In genomic region chr19:44141191-44142013, GRCh38 we compare ENCODE assay signal across 8 cellular contexts. TPM values are rescaled to one million over a fixed set of nuclear protein-coding genes. Genes with fewer than 3 reads are reported as not detected.
DNase-seq lines count a peak whose midpoint lies in the region; ATAC-seq and TF ChIP-seq lines count a peak whose summit lies in the region.

ZNF234 (plus strand) TSS chr19:44141554; CDS start chr19:44144633, 3,079 bp downstream.

- CTCF ChIA-PET in CD8-positive, alpha-beta T cell (lab: Charles Lee) = no interaction called here

- H3K4me3 ChIP-seq in CD8-positive, alpha-beta T cell (ENCODE audit: low read depth, low read length) = peak within 1 kb of the TSS; percentile 82
- H3K4me3 ChIP-seq in testis = peak within 1 kb of the TSS; percentile 87 to 97

- POLR2A ChIA-PET in CD8-positive, alpha-beta T cell (lab: Charles Lee) = interaction anchor here (0.6 to 1.7 kb wide), 4 partner anchors 10 to 167 kb away, joined by 4 to 10 read pairs (median 4); partner anchors contain the start of gene ZNF226
- POLR2A ChIA-PET in activated naive CD8-positive, alpha-beta T cell treated with anti-CD3 and anti-CD28 coated beads, Interleukin-2, amount 10 ng/mL, durations not matched to agents 7 days and 5 days (lab: Charles Lee) = interaction anchor here (1.0 to 2.1 kb wide), 3 partner anchors 23 to 163 kb away, joined by 4 to 9 read pairs (median 4); partner anchors contain the start of genes ZNF226 and ZNF227

- ATAC-seq in CD8-positive, alpha-beta T cell = peak; percentile 93
- ATAC-seq in GM21381 (IDR thresholded peaks at IDR 0.05; ENCODE audit: unreplicated experiment) = peak; percentile 86
- ATAC-seq in activated naive CD8-positive, alpha-beta T cell treated with anti-CD3 and anti-CD28 coated beads, Interleukin-2, amount 10 ng/mL, durations not matched to agents 7 days and 5 days (ENCODE audit: low read depth) = peak; percentile 75
- ATAC-seq in Right ventricle myocardium inferior = peak; percentile 97

- H3K4me1 Mint-ChIP-seq in CD8-positive, alpha-beta T cell (ENCODE audit: low read depth) = peaks cover 25% of the 10 kb centered on the region
- H3K4me1 Mint-ChIP-seq in activated naive CD8-positive, alpha-beta T cell treated with anti-CD3 and anti-CD28 coated beads, Interleukin-2, amount 10 ng/mL, durations not matched to agents 7 days and 5 days = peaks cover 7% of the 10 kb centered on the region
- H3K4me1 Mint-ChIP-seq in osteocyte (ENCODE audit: unreplicated experiment) = peaks cover 24% of the 10 kb centered on the region

- H3K9me3 Mint-ChIP-seq in CD8-positive, alpha-beta T cell = peaks cover 2% of the 10 kb centered on the region
- H3K9me3 Mint-ChIP-seq in activated naive CD8-positive, alpha-beta T cell treated with anti-CD3 and anti-CD28 coated beads, Interleukin-2, amount 10 ng/mL, durations not matched to agents 7 days and 5 days = peaks cover 14% of the 10 kb centered on the region
- H3K9me3 Mint-ChIP-seq in osteocyte (ENCODE audit: unreplicated experiment) = no peaks in the 10 kb centered on the region

- H3K27ac ChIP-seq in CD8-positive, alpha-beta T cell (ENCODE audit: low read depth, low read length) = peak within 1 kb of the TSS; percentile 34
- peak within 1 kb of the TSS; percentile 62 to 69 for H3K27ac ChIP-seq in testis

- H3K27ac Mint-ChIP-seq in CD8-positive, alpha-beta T cell = peak within 1 kb of the TSS; percentile 85
- H3K27ac Mint-ChIP-seq in activated naive CD8-positive, alpha-beta T cell treated with anti-CD3 and anti-CD28 coated beads, Interleukin-2, amount 10 ng/mL, durations not matched to agents 7 days and 5 days = peak within 1 kb of the TSS; percentile 82
- H3K27ac Mint-ChIP-seq in osteocyte (ENCODE audit: unreplicated experiment) = peak within 1 kb of the TSS; percentile 95

- 0 to 1% methylated on average over 20 to 50 of the region's 51 CpGs for WGBS in testis, 2 donors

- TF ChIP-seq CTCF in CD8-positive, alpha-beta T cell (IDR thresholded peaks at IDR 0.05) = no peak
- TF ChIP-seq CTCF in osteocyte (IDR thresholded peaks at IDR 0.05) (peak; percentile 8), testis (IDR thresholded peaks at IDR 0.05) (no peak)

- peak within 1 kb of the TSS; percentile 96 for H3K4me3 Mint-ChIP-seq in CD8-positive, alpha-beta T cell
- H3K4me3 Mint-ChIP-seq in activated naive CD8-positive, alpha-beta T cell treated with anti-CD3 and anti-CD28 coated beads, Interleukin-2, amount 10 ng/mL, durations not matched to agents 7 days and 5 days = peak within 1 kb of the TSS; percentile 93
- H3K4me3 Mint-ChIP-seq in osteocyte (ENCODE audit: unreplicated experiment) = peak within 1 kb of the TSS; percentile 95

- DNase-seq in CD8-positive, alpha-beta T cell = peak; percentile 22 to 81 (median 67)
- DNase-seq in LHCN-M2 (ENCODE audit: low read depth) (peak; percentile 80), SW480 (ENCODE audit: low spot score) (peak; percentile 80), Right ventricle myocardium inferior (ENCODE audit: missing footprints) (peak; percentile 87), osteocyte (ENCODE audit: extremely low spot score, unreplicated experiment) (peak; percentile 90), testis (peak; percentile 93)
- peak; percentile 67 for DNase-seq in activated naive CD8-positive, alpha-beta T cell treated with anti-CD3 and anti-CD28 coated beads, Interleukin-2, amount 10 ng/mL, durations not matched to agents 7 days and 5 days

- H3K27me3 ChIP-seq in CD8-positive, alpha-beta T cell (ENCODE audit: insufficient read depth, low read length) = no peaks in the 10 kb centered on the region
- no peaks in the 10 kb centered on the region for H3K27me3 ChIP-seq in testis

- H3K36me3 ChIP-seq in CD8-positive, alpha-beta T cell (ENCODE audit: insufficient read depth, low read length) = no peaks in the 10 kb centered on the region
- H3K36me3 ChIP-seq in testis (ENCODE audit: low read depth, missing control alignments) = no peaks in the 10 kb centered on the region

- no peaks in the 10 kb centered on the region for H3K9me3 ChIP-seq in CD8-positive, alpha-beta T cell (ENCODE audit: low read length)
- H3K9me3 ChIP-seq in testis = no peaks in the 10 kb centered on the region

- intact Hi-C loops in CD8-positive, alpha-beta T cell (cut with DNase I, micrococcal nuclease) = loop anchor here (1.0 to 2.0 kb wide), 7 partner anchors 23 to 164 kb away; partner anchors contain the start of genes ZNF225 (in 2 of the 2), ZNF224 (in 1 of the 2), ZNF226 (in 1 of the 2) and ZNF227 (in 1 of the 2)
- intact Hi-C loops in Right ventricle myocardium inferior (cut with DNase I) = loop anchor here (2.0 kb wide), 1 partner anchor 29 kb away; the partner anchor contains the start of gene ZNF225
- intact Hi-C loops in testis (cut with DNase I; ENCODE audit: low total_unique reads) = no loop called here

- no peak for TF ChIP-seq POLR2A in testis (IDR thresholded peaks at IDR 0.05)

- H3K27me3 Mint-ChIP-seq in CD8-positive, alpha-beta T cell (ENCODE audit: low read depth) = no peaks in the 10 kb centered on the region
- H3K27me3 Mint-ChIP-seq in activated naive CD8-positive, alpha-beta T cell treated with anti-CD3 and anti-CD28 coated beads, Interleukin-2, amount 10 ng/mL, durations not matched to agents 7 days and 5 days = no peaks in the 10 kb centered on the region
- no peaks in the 10 kb centered on the region for H3K27me3 Mint-ChIP-seq in osteocyte (ENCODE audit: unreplicated experiment)

- peaks cover 17% of the 10 kb centered on the region for H3K4me1 ChIP-seq in CD8-positive, alpha-beta T cell (ENCODE audit: insufficient read depth, low read length)
- H3K4me1 ChIP-seq in testis = no peaks in the 10 kb centered on the region

- H3K36me3 Mint-ChIP-seq in CD8-positive, alpha-beta T cell = peaks cover 39% of the 10 kb centered on the region
- peaks cover 27% of the 10 kb centered on the region for H3K36me3 Mint-ChIP-seq in activated naive CD8-positive, alpha-beta T cell treated with anti-CD3 and anti-CD28 coated beads, Interleukin-2, amount 10 ng/mL, durations not matched to agents 7 days and 5 days
- peaks cover 16% of the 10 kb centered on the region for H3K36me3 Mint-ChIP-seq in osteocyte (ENCODE audit: unreplicated experiment)

RNA-seq across cellular contexts. Expression of gene ZNF234, which starts in this region (rescaled TPM):
- 1 to 10 TPM; 2.2 to 2.4 TPM for total RNA-seq in CD8-positive, alpha-beta T cell
- 6.1 and 8.2 TPM in 2 replicates for total RNA-seq in LHCN-M2 (2014; rRNA removed)
- 2.5 TPM for polyA plus RNA-seq in LHCN-M2 (2012)
- 10 to 100 TPM; 16.4 to 18.2 TPM for total RNA-seq in activated naive CD8-positive, alpha-beta T cell treated with anti-CD3 and anti-CD28 coated beads, Interleukin-2, amount 10 ng/mL, durations not matched to agents 7 days and 5 days
- total RNA-seq in Right ventricle myocardium inferior = 9.4 TPM
- 17.4 and 19.3 TPM in 2 replicates for total RNA-seq in osteocyte
- total RNA-seq in testis = 1 to 10 TPM; 7.9 to 8.5 TPM
- polyA plus RNA-seq in testis (ENCODE audit: insufficient read depth, low read depth, low replicate concordance) = 3.4 TPM

Comparison
In these comparisons a context has a peak if more than half of its experiments do, and no peak if none do; other contexts are left out.
1. Peak in every context shown above with its lines: DNase-seq, ATAC-seq, H3K4me3 ChIP-seq and H3K27ac ChIP-seq.